ENCODE assay signal across 8 cellular contexts in genomic region chr1:224182866-224183590, GRCh38. TPM values are rescaled to one million over a fixed set of nuclear protein-coding genes. Genes with fewer than 3 reads are reported as not detected.
DNase-seq lines count a peak whose midpoint lies in the region; ATAC-seq and TF ChIP-seq lines count a peak whose summit lies in the region.

Gene DEGS1 (plus strand): TSS chr1:224183240. CDS start chr1:224183337, 97 bp downstream.

- peak within 1 kb of the TSS; percentile 92 for H3K4me3 ChIP-seq in Caco-2 (ENCODE audit: low read depth, low read length)
- H3K4me3 ChIP-seq in endodermal cell (ENCODE audit: low read length): peak within 1 kb of the TSS; percentile 88

- H3K27me3 ChIP-seq in Caco-2 (replicated peaks; ENCODE audit: control insufficient read depth, insufficient read depth, low read length) (no peaks in the 10 kb centered on the region), endodermal cell (ENCODE audit: control insufficient read depth, insufficient read depth, low read length, poor library complexity, severe bottlenecking) (no peaks in the 10 kb centered on the region)

- no TSS peak for BruUV-seq in Caco-2 (replicated peaks; lab: Mats Ljungman, UMichigan)

- POLR2A ChIA-PET in Caco-2 (lab: Charles Lee): interaction anchor here (0.6 to 1.1 kb wide), 5 partner anchors 11 to 140 kb away, joined by 3 to 6 read pairs (median 5); no protein-coding TSS in a partner anchor

- H3K9me3 Mint-ChIP-seq in Caco-2 (ENCODE audit: unreplicated experiment) (no peaks in the 10 kb centered on the region), endodermal cell (no peaks in the 10 kb centered on the region), mesothelial cell of epicardium (no peaks in the 10 kb centered on the region)
- no peaks in the 10 kb centered on the region for H3K9me3 Mint-ChIP-seq in activated CD8-positive, alpha-beta memory T cell treated with anti-CD3 and anti-CD28 coated beads, Interleukin-2, amount 10 ng/mL, durations not matched to agents 7 days and 5 days (ENCODE audit: low read depth)

- CTCF ChIA-PET in Caco-2 (lab: Charles Lee): interaction anchor here (1.0 to 1.1 kb wide), 2 partner anchors 30 to 67 kb away, joined by 6 to 7 read pairs; no protein-coding TSS in a partner anchor
- CTCF ChIA-PET in activated CD8-positive, alpha-beta memory T cell treated with anti-CD3 and anti-CD28 coated beads, Interleukin-2, amount 10 ng/mL, durations not matched to agents 7 days and 5 days (lab: Charles Lee): interaction anchor here (0.5 to 3.1 kb wide), 9 partner anchors 10 to 274 kb away, joined by 3 to 24 read pairs (median 4); no protein-coding TSS in a partner anchor

- H3K9me3 ChIP-seq in Caco-2 (no peaks in the 10 kb centered on the region), endodermal cell (ENCODE audit: control insufficient read depth, low read length) (peaks cover 7% of the 10 kb centered on the region)

- WGBS in endodermal cell (ENCODE audit: insufficient coverage in 1 of 2, insufficient read length in 1 of 2), 2 experiments: 0 to 2% methylated on average over 33 to 94 of the region's 94 CpGs

- peak; percentile 93 for DNase-seq in Caco-2
- DNase-seq in HS-5 (ENCODE audit: low read depth): peak; percentile 47
- peak; percentile 60 for DNase-seq in NOMO-1 treated with DMSO at 0.1 percent for 48 hours (lab: John Stamatoyannopoulos, UW; ENCODE audit: unreplicated experiment)
- DNase-seq in activated CD8-positive, alpha-beta memory T cell treated with anti-CD3 and anti-CD28 coated beads, Interleukin-2, amount 10 ng/mL, durations not matched to agents 7 days and 5 days: peak; percentile 87
- peak; percentile 96 for DNase-seq in endodermal cell
- peak; percentile 65 to 83 for DNase-seq in mesothelial cell of epicardium (ENCODE audit: low spot score in 2 of 2, unreplicated experiment in 2 of 2)
- peak; percentile 72 for DNase-seq in stimulated activated CD8-positive, alpha-beta memory T cell treated with anti-CD3 and anti-CD28 coated beads, Interleukin-15, amount 100 ng/mL, for 48 hours (ENCODE audit: low read depth in 2 of 2)

- H3K4me1 ChIP-seq in Caco-2 (peaks cover 6% of the 10 kb centered on the region), endodermal cell (ENCODE audit: control insufficient read depth, insufficient read depth, low read length) (no peaks in the 10 kb centered on the region)

- H3K27ac ChIP-seq in endodermal cell (ENCODE audit: low read depth, low read length): peak within 1 kb of the TSS; percentile 77

- intact Hi-C loops in Caco-2 (cut with micrococcal nuclease; ENCODE audit: unreplicated experiment): loop anchor here (1.0 kb wide), 1 partner anchor 30 kb away; no protein-coding TSS in a partner anchor

- H3K4me3 Mint-ChIP-seq in Caco-2 (ENCODE audit: unreplicated experiment) (peak within 1 kb of the TSS; percentile 83), endodermal cell (peak within 1 kb of the TSS; percentile 68), mesothelial cell of epicardium (peak within 1 kb of the TSS; percentile 83)
- H3K4me3 Mint-ChIP-seq in activated CD8-positive, alpha-beta memory T cell treated with anti-CD3 and anti-CD28 coated beads, Interleukin-2, amount 10 ng/mL, durations not matched to agents 7 days and 5 days: peak within 1 kb of the TSS; percentile 97

- ATAC-seq in GM21360 (IDR thresholded peaks at IDR 0.05; ENCODE audit: unreplicated experiment): peak; percentile 52
- peak; percentile 83 for ATAC-seq in activated CD8-positive, alpha-beta memory T cell treated with anti-CD3 and anti-CD28 coated beads, Interleukin-2, amount 10 ng/mL, durations not matched to agents 7 days and 5 days

- H3K27me3 Mint-ChIP-seq in Caco-2 (ENCODE audit: insufficient read depth, unreplicated experiment) (no peaks in the 10 kb centered on the region), endodermal cell (ENCODE audit: insufficient read depth) (peaks cover 4% of the 10 kb centered on the region), mesothelial cell of epicardium (ENCODE audit: low read depth) (no peaks in the 10 kb centered on the region)
- no peaks in the 10 kb centered on the region for H3K27me3 Mint-ChIP-seq in activated CD8-positive, alpha-beta memory T cell treated with anti-CD3 and anti-CD28 coated beads, Interleukin-2, amount 10 ng/mL, durations not matched to agents 7 days and 5 days

- TF ChIP-seq CTCF in Caco-2 (IDR thresholded peaks at IDR 0.05; ENCODE audit: insufficient read depth in 1 of 2, low read depth in 1 of 2, low read length in 1 of 2, severe bottlenecking in 1 of 2, unreplicated experiment in 1 of 2): peak in 1 of 2 experiments; percentile 17
- peak; percentile 23 for TF ChIP-seq CTCF in endodermal cell (conservative IDR thresholded peaks at IDR 0.05)
- TF ChIP-seq CTCF in mesothelial cell of epicardium (IDR thresholded peaks at IDR 0.05; ENCODE audit: unreplicated experiment): no peak

- H3K4me1 Mint-ChIP-seq in Caco-2 (ENCODE audit: low read depth, unreplicated experiment) (peaks cover 13% of the 10 kb centered on the region), endodermal cell (peaks cover 11% of the 10 kb centered on the region), mesothelial cell of epicardium (peaks cover 34% of the 10 kb centered on the region)
- H3K4me1 Mint-ChIP-seq in activated CD8-positive, alpha-beta memory T cell treated with anti-CD3 and anti-CD28 coated beads, Interleukin-2, amount 10 ng/mL, durations not matched to agents 7 days and 5 days: peaks cover 51% of the 10 kb centered on the region

- H3K27ac Mint-ChIP-seq in Caco-2 (ENCODE audit: unreplicated experiment) (peak within 1 kb of the TSS; percentile 89), endodermal cell (peak within 1 kb of the TSS; percentile 68), mesothelial cell of epicardium (peak within 1 kb of the TSS; percentile 95)
- peak within 1 kb of the TSS; percentile 91 for H3K27ac Mint-ChIP-seq in activated CD8-positive, alpha-beta memory T cell treated with anti-CD3 and anti-CD28 coated beads, Interleukin-2, amount 10 ng/mL, durations not matched to agents 7 days and 5 days

- H3K36me3 Mint-ChIP-seq in Caco-2 (ENCODE audit: insufficient read depth, unreplicated experiment): peaks cover 6% of the 10 kb centered on the region
- H3K36me3 Mint-ChIP-seq in activated CD8-positive, alpha-beta memory T cell treated with anti-CD3 and anti-CD28 coated beads, Interleukin-2, amount 10 ng/mL, durations not matched to agents 7 days and 5 days: peaks cover 29% of the 10 kb centered on the region
- H3K36me3 Mint-ChIP-seq in endodermal cell (ENCODE audit: low read depth): peaks cover 16% of the 10 kb centered on the region
- H3K36me3 Mint-ChIP-seq in mesothelial cell of epicardium: peaks cover 5% of the 10 kb centered on the region

- H3K36me3 ChIP-seq in Caco-2 (ENCODE audit: control insufficient read depth, insufficient read depth, low read length) (no peaks in the 10 kb centered on the region), endodermal cell (ENCODE audit: control insufficient read depth, insufficient read depth, low read length) (peaks cover 14% of the 10 kb centered on the region)

- peak within 1 kb of the TSS; percentile 51 for H3K9ac ChIP-seq in endodermal cell (ENCODE audit: extremely low read depth, low read length, poor library complexity, severe bottlenecking)

RNA-seq across cellular contexts. Expression of gene DEGS1, which starts in this region (rescaled TPM):
- total RNA-seq in Caco-2 (2022) (38.8 and 39.2 TPM in 2 replicates), endodermal cell (10 to 100 TPM; 25.0 to 28.9 TPM), mesothelial cell of epicardium (53.9 to 55.6 TPM (median 55.4 TPM) in 3 replicates)
- total RNA-seq in activated CD8-positive, alpha-beta memory T cell treated with anti-CD3 and anti-CD28 coated beads, Interleukin-2, amount 10 ng/mL, durations not matched to agents 7 days and 5 days: 10 to 100 TPM; 49.0 to 65.9 TPM
- 47.9 TPM for polyA plus RNA-seq in endodermal cell (2013, experiment 1 of 2)
- polyA plus RNA-seq in endodermal cell (2013, experiment 2 of 2): 44.7 TPM

Comparison
In these comparisons a context has a peak if more than half of its experiments do, and no peak if none do; other contexts are left out.
1. Peak in every context shown above with its lines: DNase-seq, ATAC-seq, H3K4me3 ChIP-seq and H3K27ac ChIP-seq.